ENCODE assay signal across 1 cellular context in the genomic region with DNA sequence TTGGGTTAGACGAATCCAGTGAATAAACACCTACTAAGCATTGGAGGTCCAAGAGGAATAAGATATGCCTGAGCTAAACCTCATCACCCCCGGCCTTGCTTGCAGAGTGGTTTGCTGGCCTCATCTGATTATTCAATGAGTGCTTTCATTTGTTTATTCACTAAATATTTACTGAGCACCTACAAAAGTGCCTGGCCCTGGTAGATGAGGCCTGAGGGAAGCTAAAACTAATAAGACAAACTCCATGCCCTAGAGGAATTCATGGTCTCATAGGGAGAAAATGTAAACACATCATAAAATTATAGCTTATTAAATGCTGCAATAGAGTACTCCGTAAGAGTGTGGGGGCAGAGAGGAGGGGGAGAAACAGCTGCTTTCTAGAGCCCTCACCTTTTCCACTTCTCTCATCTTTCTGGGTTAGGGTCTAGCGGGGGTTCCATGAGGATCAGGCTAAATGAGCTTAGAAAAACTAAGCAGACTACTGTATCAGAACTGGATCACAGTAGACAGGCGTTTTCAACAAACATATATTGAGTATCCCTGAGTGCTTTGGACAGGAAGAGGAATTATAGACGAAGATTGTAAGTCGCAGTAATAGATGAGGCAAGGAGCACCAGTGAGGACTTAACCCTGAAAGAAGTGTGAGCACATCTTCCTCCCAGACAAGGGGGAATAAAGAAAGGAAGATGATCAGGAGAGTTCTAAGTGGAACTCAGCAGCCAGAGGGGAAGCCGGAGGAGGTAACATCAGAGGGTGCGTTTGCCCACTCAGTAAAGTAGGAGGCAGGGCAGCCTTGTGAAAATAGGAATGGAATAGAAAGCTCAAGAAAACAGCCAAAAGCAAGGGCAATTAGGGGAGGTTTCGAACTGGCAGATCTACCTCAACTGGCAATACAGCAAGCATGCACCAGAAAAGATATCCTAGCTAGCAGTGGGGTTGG.
TF ChIP-seq lines count a peak whose summit lies in the region.

No MANE protein-coding gene starts in this region.

TF ChIP-seq in IMR-90, 13 proteins besides CTCF, POLR2A, EP300 and RAD21 (continued from another document):
- TF ChIP-seq CEBPB (IDR thresholded peaks at IDR 0.05; ENCODE audit: low read depth, low read length), result no peak
- TF ChIP-seq CHD1 (IDR thresholded peaks at IDR 0.05; ENCODE audit: low read depth, low read length), result no peak
